In the genomic region with DNA sequence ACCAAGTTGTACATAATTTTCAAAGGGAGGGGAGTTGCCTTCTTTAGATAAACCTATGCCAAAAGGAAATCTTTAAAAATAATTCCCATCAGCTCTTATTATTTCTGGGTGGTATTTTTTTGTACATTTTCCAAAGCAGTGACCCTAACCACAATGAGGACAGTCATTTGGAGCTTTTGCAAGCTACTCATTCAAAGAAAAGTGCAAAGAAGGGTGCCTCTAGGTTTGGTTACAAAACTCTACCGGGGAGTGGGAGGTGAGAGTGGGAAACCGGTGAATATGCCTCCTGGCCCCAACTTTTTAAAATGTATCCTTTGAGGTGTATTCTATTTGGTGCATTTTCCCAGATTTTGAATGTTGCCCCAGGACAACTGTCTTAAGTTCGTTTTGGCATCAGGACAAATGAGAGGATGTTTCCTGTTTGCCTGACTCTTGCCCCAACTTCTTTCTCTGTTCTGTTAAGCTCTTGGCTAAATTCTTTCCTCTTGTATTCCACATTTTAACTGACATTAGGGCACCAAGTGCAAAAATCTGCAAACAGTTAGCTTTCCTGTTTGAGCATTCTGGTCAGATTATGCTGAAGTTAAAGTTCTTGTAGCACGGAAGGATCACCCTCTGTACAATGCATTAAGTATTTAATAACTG, we compare ENCODE assay signal across 1 cellular context.
TF ChIP-seq lines count a peak whose summit lies in the region.

No MANE protein-coding gene starts in this region.

TF ChIP-seq in K562, 482 proteins besides CTCF, POLR2A, EP300 and RAD21 (continued from another document):
- TF ChIP-seq, protein P1, sequence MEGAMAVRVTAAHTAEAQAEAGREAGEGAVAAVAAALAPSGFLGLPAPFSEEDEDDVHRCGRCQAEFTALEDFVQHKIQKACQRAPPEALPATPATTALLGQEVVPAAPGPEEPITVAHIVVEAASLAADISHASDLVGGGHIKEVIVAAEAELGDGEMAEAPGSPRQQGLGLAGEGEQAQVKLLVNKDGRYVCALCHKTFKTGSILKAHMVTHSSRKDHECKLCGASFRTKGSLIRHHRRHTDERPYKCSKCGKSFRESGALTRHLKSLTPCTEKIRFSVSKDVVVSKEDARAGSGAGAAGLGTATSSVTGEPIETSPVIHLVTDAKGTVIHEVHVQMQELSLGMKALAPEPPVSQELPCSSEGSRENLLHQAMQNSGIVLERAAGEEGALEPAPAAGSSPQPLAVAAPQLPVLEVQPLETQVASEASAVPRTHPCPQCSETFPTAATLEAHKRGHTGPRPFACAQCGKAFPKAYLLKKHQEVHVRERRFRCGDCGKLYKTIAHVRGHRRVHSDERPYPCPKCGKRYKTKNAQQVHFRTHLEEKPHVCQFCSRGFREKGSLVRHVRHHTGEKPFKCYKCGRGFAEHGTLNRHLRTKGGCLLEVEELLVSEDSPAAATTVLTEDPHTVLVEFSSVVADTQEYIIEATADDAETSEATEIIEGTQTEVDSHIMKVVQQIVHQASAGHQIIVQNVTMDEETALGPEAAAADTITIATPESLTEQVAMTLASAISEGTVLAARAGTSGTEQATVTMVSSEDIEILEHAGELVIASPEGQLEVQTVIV (CRISPR knock-in tag; IDR thresholded peaks at IDR 0.05; ENCODE audit: borderline replicate concordance), result no peak
- TF ChIP-seq BCL6 (CRISPR knock-in tag; IDR thresholded peaks at IDR 0.05) (no peak), SP1 (CRISPR knock-in tag; IDR thresholded peaks at IDR 0.05) (no peak), CBX3 (IDR thresholded peaks at IDR 0.05; ENCODE audit: borderline replicate concordance in 1 of 2, low read length in 2 of 2) (no peak), KLF6 (CRISPR knock-in tag; IDR thresholded peaks at IDR 0.05; ENCODE audit: borderline replicate concordance) (no peak), HNRNPH1 (optimal IDR thresholded peaks at IDR 0.05; ENCODE audit: low read depth, low read length) (no peak), TAL1 (IDR thresholded peaks at IDR 0.05) (no peak), TOE1 (IDR thresholded peaks at IDR 0.05; ENCODE audit: borderline replicate concordance) (no peak), TOE1 (CRISPR knock-in tag; IDR thresholded peaks at IDR 0.05; ENCODE audit: borderline replicate concordance, low read depth) (no peak)
